Comparison of ENCODE assay signal across 9 cellular contexts in the genomic region with DNA sequence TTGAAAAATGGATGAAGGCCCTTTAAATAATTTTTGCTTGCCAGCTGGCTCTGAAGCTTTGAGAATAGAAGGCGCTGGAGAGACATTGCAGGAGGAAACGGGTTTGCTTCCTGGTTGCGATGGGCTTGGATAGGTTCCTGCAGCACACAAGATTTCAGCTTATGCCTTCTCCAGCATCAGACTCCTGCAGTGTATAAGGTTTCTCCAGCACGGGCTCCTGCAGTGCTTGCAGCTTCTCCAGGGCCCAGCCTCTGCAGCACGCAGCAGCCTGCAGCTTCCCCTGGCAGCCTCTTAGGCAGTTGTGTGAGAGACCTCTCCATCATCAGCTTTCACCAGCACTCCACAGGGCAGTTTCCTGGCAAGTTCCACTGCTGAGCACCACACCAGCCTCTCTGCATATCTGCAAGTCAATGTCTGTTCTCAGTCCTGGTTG.
A peak's percentile ranks its signal among the peaks of the same experiment; 100 is the strongest.
DNase-seq lines count a peak whose midpoint lies in the region; ATAC-seq and TF ChIP-seq lines count a peak whose summit lies in the region.
"Had no signal": no experiment of that assay in that cellular context is flagged by ENCODE, and none has a peak within 500 bp of the region (broad histone marks: within the 10 kb centered on the region; RNA-seq: fewer than 3 reads in every experiment).

No MANE protein-coding gene starts in this region.

- no peaks in the 10 kb centered on the region for H3K9me3 Mint-ChIP-seq in MCF 10A (ENCODE audit: unreplicated experiment)

- intact Hi-C loops in mammary epithelial cell (cut with micrococcal nuclease) (no loop called here), MCF 10A (cut with micrococcal nuclease) (no loop called here), left colon (cut with DNase I, micrococcal nuclease) (no loop called here), uterus (cut with DNase I; ENCODE audit: low total_unique reads) (no loop called here)

- no peaks in the 10 kb centered on the region for H3K36me3 Mint-ChIP-seq in MCF 10A (ENCODE audit: insufficient read depth, unreplicated experiment)

- no peak overlapping the region for H3K4me3 Mint-ChIP-seq in MCF 10A (ENCODE audit: unreplicated experiment)

- H3K27me3 ChIP-seq in mammary epithelial cell (ENCODE audit: insufficient read depth, low read length), result no peaks in the 10 kb centered on the region
- no peaks in the 10 kb centered on the region for H3K27me3 ChIP-seq in brain microvascular endothelial cell (replicated peaks)
- H3K27me3 ChIP-seq in uterus, result no peaks in the 10 kb centered on the region

- H3K4me3 ChIP-seq in mammary epithelial cell (replicated peaks in 1 of 3; ENCODE audit: insufficient read depth in 1 of 3, low read depth in 2 of 3, low read length in 3 of 3), result no peak overlapping the region
- H3K4me3 ChIP-seq in brain microvascular endothelial cell (ENCODE audit: low read depth, low read length), result no peak overlapping the region
- H3K4me3 ChIP-seq in uterus, result no peak overlapping the region

- peaks cover 6% of the 10 kb centered on the region for H3K4me1 Mint-ChIP-seq in MCF 10A (ENCODE audit: insufficient read depth, unreplicated experiment)

- TF ChIP-seq CTCF in mammary epithelial cell (conservative IDR thresholded peaks at IDR 0.05 in 1 of 2, IDR thresholded peaks at IDR 0.05 in 1 of 2; ENCODE audit: extremely low read depth in 1 of 2, insufficient read depth in 1 of 2, low read depth in 1 of 2, low read length in 2 of 2) (no peak), MCF 10A (IDR thresholded peaks at IDR 0.05; ENCODE audit: unreplicated experiment) (no peak), brain microvascular endothelial cell (IDR thresholded peaks at IDR 0.05; ENCODE audit: low read depth, low read length, missing control alignments) (no peak), uterus (IDR thresholded peaks at IDR 0.05) (no peak)

- CTCF ChIA-PET in mammary epithelial cell (lab: Charles Lee; ENCODE audit: low non-redundant PET), result no interaction called here
- CTCF ChIA-PET in MCF 10A (lab: Yijun Ruan, JAX), result interaction anchor here (0.6 to 1.1 kb wide), 4 partner anchors 37 to 107 kb away, joined by 3 to 5 read pairs (median 4); no protein-coding TSS in a partner anchor

- no TSS peak for BruUV-seq in mammary epithelial cell (replicated peaks; lab: Mats Ljungman, UMichigan)
- BruUV-seq in MCF 10A (replicated peaks; lab: Mats Ljungman, UMichigan), result no TSS peak

- in situ Hi-C loops in mammary epithelial cell (cut with MboI; ENCODE audit: low sequenced_read_pairs in 2 of 2), result no loop called here
- in situ Hi-C loops in brain microvascular endothelial cell (cut with HindIII; ENCODE audit: low pct_ligation_motif_present, low sequenced_read_pairs), result no loop called here

- dilution Hi-C loops in mammary epithelial cell (cut with HindIII; ENCODE audit: low sequenced_read_pairs), result no loop called here

- H4K20me1 ChIP-seq in mammary epithelial cell (ENCODE audit: insufficient read depth, low read length), result no peaks in the 10 kb centered on the region

- TF ChIP-seq POLR2A in uterus (IDR thresholded peaks at IDR 0.05), result no peak

- no peak overlapping the region for H3K9ac ChIP-seq in mammary epithelial cell (ENCODE audit: insufficient read depth, low read length)

- POLR2A ChIA-PET in MCF 10A (lab: Yijun Ruan, JAX), result no interaction called here

- peak; percentile 9 for DNase-seq in mammary epithelial cell
- no peak for DNase-seq in MCF 10A (ENCODE audit: unreplicated experiment)
- DNase-seq in brain microvascular endothelial cell, result peak; percentile 28
- DNase-seq in left colon, result peak in 1 of 2 donors; percentile 16
- DNase-seq in uterus, result peak; percentile 32 to 34
- DNase-seq in NCI-H2171 treated with DMSO at 0.1 percent for 48 hours (lab: John Stamatoyannopoulos, UW), result no peak
- DNase-seq: NCI-H2081 had no signal

- no peak overlapping the region for H3K27ac Mint-ChIP-seq in MCF 10A (ENCODE audit: low read depth, unreplicated experiment)

- H3K9me3 ChIP-seq in mammary epithelial cell (replicated peaks; ENCODE audit: insufficient read depth, low read length) (no peaks in the 10 kb centered on the region), uterus (no peaks in the 10 kb centered on the region)

- H2AFZ ChIP-seq in mammary epithelial cell (ENCODE audit: low read depth, low read length), result peak overlapping the region; percentile 82

- peak overlapping the region; percentile 41 for H3K4me2 ChIP-seq in mammary epithelial cell (ENCODE audit: insufficient read depth, low read depth, low read length)

- no peaks in the 10 kb centered on the region for H3K27me3 Mint-ChIP-seq in MCF 10A (ENCODE audit: insufficient read depth, unreplicated experiment)

- ATAC-seq in left colon, result peak; percentile 79
- ATAC-seq in GM21381 (IDR thresholded peaks at IDR 0.05; ENCODE audit: unreplicated experiment), result no peak
- no peak for ATAC-seq in GM18861 (IDR thresholded peaks at IDR 0.05; ENCODE audit: unreplicated experiment)

- H3K27ac ChIP-seq in mammary epithelial cell (ENCODE audit: insufficient read depth, low read depth, low read length) (no peak overlapping the region), brain microvascular endothelial cell (no peak overlapping the region), uterus (peak overlapping the region; percentile 2 to 10)

- H3K36me3 ChIP-seq in mammary epithelial cell (ENCODE audit: insufficient read depth, low read length) (no peaks in the 10 kb centered on the region), brain microvascular endothelial cell (replicated peaks) (no peaks in the 10 kb centered on the region), uterus (no peaks in the 10 kb centered on the region)

- 27% methylated on average over 4 of the region's 5 CpGs for WGBS in mammary epithelial cell (ENCODE audit: low coverage, missing lambda C conversion rate)

- H3K4me1 ChIP-seq in mammary epithelial cell (ENCODE audit: insufficient read depth, low read length), result peaks cover 7% of the 10 kb centered on the region
- H3K4me1 ChIP-seq in uterus, result no peaks in the 10 kb centered on the region

- H3K79me2 ChIP-seq in mammary epithelial cell (ENCODE audit: insufficient read depth, low read length), result no peaks in the 10 kb centered on the region

Comparison
In these comparisons a context has a peak if more than half of its experiments do, and no peak if none do; other contexts are left out.
1. DNase-seq: peak in mammary epithelial cell (single experiment), brain microvascular endothelial cell (single experiment) and uterus (2 of 2); none in MCF 10A (single experiment) and NCI-H2171 treated with DMSO at 0.1 percent for 48 hours (single experiment).
2. H3K27ac ChIP-seq: peak in uterus (2 of 2); none in mammary epithelial cell (single experiment) and brain microvascular endothelial cell (single experiment).